Comparison of ENCODE assay signal across 8 cellular contexts in genomic region chr20:41340327-41341055, GRCh38. TPM values are rescaled to one million over a fixed set of nuclear protein-coding genes. Genes with fewer than 3 reads are reported as not detected.
A peak's percentile ranks its signal among the peaks of the same experiment; 100 is the strongest.
DNase-seq lines count a peak whose midpoint lies in the region; ATAC-seq, FAIRE-seq and TF ChIP-seq lines count a peak whose summit lies in the region.

Gene LPIN3 (plus strand): TSS chr20:41340821. CDS start chr20:41345804, 4,983 bp downstream.

- H3K36me3 ChIP-seq in bronchial epithelial cell (ENCODE audit: control insufficient read depth, insufficient read depth, low read length) = peaks cover under 1% of the 10 kb centered on the region
- no peaks in the 10 kb centered on the region for H3K36me3 ChIP-seq in small intestine (ENCODE audit: control insufficient read depth in 2 of 2, insufficient read depth in 2 of 2, low read length in 2 of 2)

- H3K4me1 ChIP-seq in small intestine (ENCODE audit: control insufficient read depth in 2 of 2, insufficient read depth in 1 of 2, low read depth in 1 of 2, low read length in 1 of 2) = peaks cover 2 to 3% of the 10 kb centered on the region in 2 donors

- H3K27ac ChIP-seq in AG04450 (ENCODE audit: low read depth, low read length) (peak within 1 kb of the TSS; percentile 47), small intestine (ENCODE audit: low read depth in 1 of 2, low read length in 1 of 2) (peak within 1 kb of the TSS; percentile 93 to 98)

- POLR2A ChIA-PET in AG04450 (lab: Yijun Ruan, JAX) = interaction anchor here (0.7 to 1.9 kb wide), 4 partner anchors 11 to 206 kb away, joined by 4 to 7 read pairs (median 5); no protein-coding TSS in a partner anchor

- CTCF ChIA-PET in AG04450 (lab: Charles Lee) = interaction anchor here (0.6 to 6.7 kb wide), 36 partner anchors 8 to 888 kb away, joined by 3 to 170 read pairs (median 4); no protein-coding TSS in a partner anchor

- TF ChIP-seq CTCF in AG04450 (IDR thresholded peaks at IDR 0.05; ENCODE audit: low read depth, low read length) (no peak), bronchial epithelial cell (IDR thresholded peaks at IDR 0.05; ENCODE audit: insufficient read depth, low read length, severe bottlenecking) (peak; percentile 63)

- no peaks in the 10 kb centered on the region; the same call in 1 of the 2 replicates for H3K9me3 ChIP-seq in AG04450 (ENCODE audit: control insufficient read depth, insufficient read depth, low read length)
- no peaks in the 10 kb centered on the region for H3K9me3 ChIP-seq in small intestine (ENCODE audit: control insufficient read depth, low read depth)

- no peak for FAIRE-seq in bronchial epithelial cell (lab: Jason Lieb, UNC)
- no peak for FAIRE-seq in small intestine (lab: Jason Lieb, UNC)

- peak within 1 kb of the TSS; percentile 49 for H3K4me3 ChIP-seq in AG04450 (ENCODE audit: low read depth, low read length)
- peak within 1 kb of the TSS; percentile 52 for H3K4me3 ChIP-seq in bronchial epithelial cell (ENCODE audit: low read depth, low read length)
- H3K4me3 ChIP-seq in small intestine (ENCODE audit: low read depth in 1 of 2, low read length in 2 of 2) = peak within 1 kb of the TSS; percentile 31 to 65

- H3K27me3 ChIP-seq in AG04450 (ENCODE audit: control insufficient read depth, insufficient read depth, low read length) = no peaks in the 10 kb centered on the region
- no peaks in the 10 kb centered on the region for H3K27me3 ChIP-seq in bronchial epithelial cell (ENCODE audit: control insufficient read depth, insufficient read depth, low read length)
- H3K27me3 ChIP-seq in small intestine (ENCODE audit: control insufficient read depth in 2 of 2, insufficient read depth in 2 of 2, low read length in 2 of 2) = no peaks in the 10 kb centered on the region

- DNase-seq in AG04450 (ENCODE audit: low read depth, low spot score) (no peak), NCI-H128 (lab: John Stamatoyannopoulos, UW; ENCODE audit: unreplicated experiment) (peak; percentile 69), UCSD-AML1 (lab: John Stamatoyannopoulos, UW; ENCODE audit: unreplicated experiment) (peak; percentile 75), bronchial epithelial cell (ENCODE audit: low read depth) (peak; percentile 89), iPS-NIHi7 (ENCODE audit: extremely low spot score) (peak; percentile 98), small intestine (peak; percentile 97)

- WGBS in small intestine, 3 donors = 2 to 13% (median 10%) methylated on average over 32 to 33 of the region's 33 CpGs

- ATAC-seq in GM19452 (IDR thresholded peaks at IDR 0.05; ENCODE audit: unreplicated experiment) (peak; percentile 53), HG03108 (IDR thresholded peaks at IDR 0.05; ENCODE audit: unreplicated experiment) (no peak)

RNA-seq across cellular contexts. Expression of gene LPIN3, which starts in this region (rescaled TPM):
- 1.2 and 2.0 TPM in 2 replicates for polyA plus RNA-seq in AG04450 (2011; rRNA removed)
- 4.0 and 4.2 TPM in 2 replicates for polyA minus RNA-seq in AG04450 (2011; rRNA and poly(A)+ RNA removed)
- total RNA-seq in bronchial epithelial cell = 3.9 and 10.0 TPM in 2 replicates
- 100 to 1,000 TPM in 1 of 3 donors, 10 to 100 TPM in 2; 39.9 to 130 (median 66.7) TPM for polyA plus RNA-seq in small intestine

Comparison
In these comparisons a context has a peak if more than half of its experiments do, and no peak if none do; other contexts are left out.
1. RNA of gene LPIN3 (polyA plus RNA-seq): 39.9 to 130 TPM in small intestine; 1.2 to 2.0 TPM in AG04450; every median in the first group is over 10 times any median in the second.
2. Peak in every context shown above with its lines, with median percentiles within 50 percentile points of each other: H3K4me3 ChIP-seq.